ENCODE assay signal across 1 cellular context in genomic region chr17:61981323-61981722, GRCh38.
TF ChIP-seq lines count a peak whose summit lies in the region.

No MANE protein-coding gene starts in this region.

TF ChIP-seq in WTC11, 78 proteins besides CTCF, POLR2A, EP300 and RAD21 (continued from another document):
- TF ChIP-seq STAT6 (CRISPR knock-in tag; conservative IDR thresholded peaks at IDR 0.05; ENCODE audit: low read depth) (no peak), EMX1 (CRISPR knock-in tag; IDR thresholded peaks at IDR 0.05) (no peak), ZNF138 (CRISPR knock-in tag; conservative IDR thresholded peaks at IDR 0.05) (no peak)
TF ChIP-seq in WTC11: peak in this region for 0.
